In the genomic region with DNA sequence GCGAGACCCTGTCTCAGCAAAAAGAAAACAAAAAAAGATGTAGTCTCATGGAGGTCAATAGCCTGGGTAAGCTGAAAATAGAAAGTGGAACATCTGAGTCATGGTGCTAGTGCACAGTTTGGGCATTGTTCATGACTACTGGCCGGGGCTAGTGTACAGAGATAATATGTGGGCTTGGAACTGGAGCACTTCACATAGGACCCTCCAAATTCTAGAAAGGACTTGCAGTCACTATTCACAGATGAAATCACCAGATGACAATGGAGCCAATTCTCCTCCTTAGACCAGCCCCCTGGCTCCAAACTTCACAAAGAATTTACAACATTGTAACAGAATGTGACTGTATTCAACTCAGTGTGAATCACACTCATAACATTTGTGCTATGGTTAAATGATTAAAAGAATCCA, we compare ENCODE assay signal across 9 cellular contexts.
DNase-seq lines count a peak whose midpoint lies in the region; ATAC-seq, FAIRE-seq and TF ChIP-seq lines count a peak whose summit lies in the region.
"Had no signal": no experiment of that assay in that cellular context is flagged by ENCODE, and none has a peak within 500 bp of the region (broad histone marks: within the 10 kb centered on the region; RNA-seq: fewer than 3 reads in every experiment).

No MANE protein-coding gene starts in this region.

- H3K27me3 ChIP-seq in heart left ventricle (no peaks in the 10 kb centered on the region), left ventricle myocardium inferior (ENCODE audit: low read depth) (no peaks in the 10 kb centered on the region), IMR-90 (ENCODE audit: control insufficient read depth, insufficient read depth, low read length) (no peaks in the 10 kb centered on the region)

- no peak for TF ChIP-seq RAD21 in IMR-90 (IDR thresholded peaks at IDR 0.05; ENCODE audit: low read length)

- TF ChIP-seq POLR2A in heart left ventricle (IDR thresholded peaks at IDR 0.05) (no peak), IMR-90 (IDR thresholded peaks at IDR 0.05; ENCODE audit: low read depth, low read length) (no peak)

- DNase-seq in heart left ventricle, result no peak
- no peak for DNase-seq in left ventricle myocardium inferior
- peak; percentile 81 for DNase-seq in IMR-90
- peak; percentile 93 for DNase-seq in epithelial cell of proximal tubule (ENCODE audit: low read depth)
- DNase-seq in urothelium cell line (ENCODE audit: low spot score), result peak; percentile 55
- no peak for DNase-seq in glutamatergic neuron
- no peak for DNase-seq in CD14-positive monocyte (ENCODE audit: low spot score)
- no peak for DNase-seq in NCI-H1417 (lab: John Stamatoyannopoulos, UW)

- H3K27ac Mint-ChIP-seq in glutamatergic neuron (ENCODE audit: unreplicated experiment) (no peak overlapping the region), CD14-positive monocyte (no peak overlapping the region)

- H4K20me1 ChIP-seq in IMR-90 (ENCODE audit: insufficient read depth, low read length), result no peaks in the 10 kb centered on the region

- H3K9me3 ChIP-seq in heart left ventricle, result peaks cover 0 to 7% (median 0%) of the 10 kb centered on the region in 12 donors
- peaks cover 3% of the 10 kb centered on the region for H3K9me3 ChIP-seq in left ventricle myocardium inferior (replicated peaks)
- H3K9me3 ChIP-seq in IMR-90 (ENCODE audit: control insufficient read depth, insufficient read depth, low read length), result no peaks in the 10 kb centered on the region

- no peak overlapping the region for H2BK15ac ChIP-seq in IMR-90 (ENCODE audit: low read depth, low read length)

- H3K9me3 Mint-ChIP-seq in glutamatergic neuron (ENCODE audit: unreplicated experiment) (no peaks in the 10 kb centered on the region), CD14-positive monocyte (peaks cover 0 to 3% (median 0%) of the 10 kb centered on the region in 7 donors)

- intact Hi-C loops in heart left ventricle (cut with DNase I), result no loop called here
- intact Hi-C loops in left ventricle myocardium inferior (cut with micrococcal nuclease), result no loop called here
- intact Hi-C loops in IMR-90 (cut with micrococcal nuclease), result no loop called here
- intact Hi-C loops in CD14-positive monocyte (cut with micrococcal nuclease), result no loop called here

- TF ChIP-seq CTCF in heart left ventricle (IDR thresholded peaks at IDR 0.05) (no peak), left ventricle myocardium inferior (IDR thresholded peaks at IDR 0.05; ENCODE audit: borderline replicate concordance) (no peak), IMR-90 (conservative IDR thresholded peaks at IDR 0.05; ENCODE audit: low read depth, low read length) (no peak), epithelial cell of proximal tubule (conservative IDR thresholded peaks at IDR 0.05; ENCODE audit: low read depth, low read length) (no peak), glutamatergic neuron (IDR thresholded peaks at IDR 0.05; ENCODE audit: partially characterized antibody, unreplicated experiment) (no peak), CD14-positive monocyte (IDR thresholded peaks at IDR 0.05) (no peak)

- no peak overlapping the region for H2AK9ac ChIP-seq in IMR-90 (replicated peaks; ENCODE audit: low read depth, low read length, poor library complexity)

- BruUV-seq in IMR-90 (replicated peaks; lab: Mats Ljungman, UMichigan), result no TSS peak

- no peaks in the 10 kb centered on the region for H3K36me3 Mint-ChIP-seq in glutamatergic neuron (ENCODE audit: unreplicated experiment)
- H3K36me3 Mint-ChIP-seq in CD14-positive monocyte, result no peaks in the 10 kb centered on the region

- H3K4me2 ChIP-seq in IMR-90 (ENCODE audit: low read depth, low read length), result peak overlapping the region; percentile 91; the same call in 1 of the 2 replicates

- H3K18ac ChIP-seq in IMR-90 (ENCODE audit: low read depth, low read length), result no peak overlapping the region

- H3K36me3 ChIP-seq in heart left ventricle (no peaks in the 10 kb centered on the region), left ventricle myocardium inferior (no peaks in the 10 kb centered on the region), IMR-90 (ENCODE audit: control insufficient read depth, insufficient read depth, low read length) (no peaks in the 10 kb centered on the region)

- H2AK5ac ChIP-seq in IMR-90 (ENCODE audit: low read depth, low read length), result no peak overlapping the region

- H4K8ac ChIP-seq in IMR-90 (ENCODE audit: low read depth in 2 of 2, low read length in 2 of 2), result no peak overlapping the region

- no peaks in the 10 kb centered on the region for H3K79me1 ChIP-seq in IMR-90 (ENCODE audit: low read depth in 1 of 2, low read length in 2 of 2)

- no peak overlapping the region for H4K5ac ChIP-seq in IMR-90 (ENCODE audit: low read depth, low read length)

- peaks cover 3% of the 10 kb centered on the region; the same call in 1 of the 2 replicates for H3K9me1 ChIP-seq in IMR-90 (ENCODE audit: insufficient read depth, low read length)

- H3K9ac ChIP-seq in IMR-90 (ENCODE audit: low read depth, low read length), result no peak overlapping the region

- no peak overlapping the region for H2BK20ac ChIP-seq in IMR-90 (ENCODE audit: low read depth, low read length)

- H2AFZ ChIP-seq in IMR-90 (replicated peaks; ENCODE audit: low read length, poor library complexity), result peak overlapping the region; percentile 58

- in situ Hi-C loops in IMR-90 (cut with MboI; ENCODE audit: low sequenced_read_pairs), result no loop called here

- peaks cover 0 to 17% (median 4%) of the 10 kb centered on the region in 12 donors for H3K4me1 ChIP-seq in heart left ventricle
- H3K4me1 ChIP-seq in left ventricle myocardium inferior, result peaks cover 11% of the 10 kb centered on the region
- H3K4me1 ChIP-seq in IMR-90 (ENCODE audit: control insufficient read depth, insufficient read depth, low read length), result peaks cover 6% of the 10 kb centered on the region; the same call in 1 of the 2 replicates

- ATAC-seq in heart left ventricle (peak; percentile 59 to 99 (median 92)), IMR-90 (ENCODE audit: low read depth) (peak; percentile 87)
- ATAC-seq: activated CD4-positive, CD25-positive, alpha-beta regulatory T cell treated with anti-CD3 and anti-CD28 coated beads, Interleukin-2, amount 50 U/mL, for 24 hours had no signal

- H3K14ac ChIP-seq in IMR-90 (replicated peaks; ENCODE audit: low read depth, low read length), result no peak overlapping the region

- H3K4me3 ChIP-seq in heart left ventricle (no peak overlapping the region), left ventricle myocardium inferior (no peak overlapping the region), IMR-90 (ENCODE audit: insufficient read depth, low read depth, low read length) (no peak overlapping the region), epithelial cell of proximal tubule (ENCODE audit: low read depth, low read length) (no peak overlapping the region)

- H3K4ac ChIP-seq in IMR-90 (ENCODE audit: low read depth, low read length), result no peak overlapping the region

- H2BK120ac ChIP-seq in IMR-90 (ENCODE audit: low read depth, low read length), result no peak overlapping the region

- dilution Hi-C loops in IMR-90 (cut with HindIII; ENCODE audit: low sequenced_read_pairs, unreplicated experiment), result no loop called here

- no peak overlapping the region for H3K56ac ChIP-seq in IMR-90 (ENCODE audit: extremely low read depth, insufficient read depth, low read length)

- no peak overlapping the region for H2BK5ac ChIP-seq in IMR-90 (ENCODE audit: low read depth, low read length, poor library complexity, severe bottlenecking)

- H3K27me3 Mint-ChIP-seq in glutamatergic neuron (ENCODE audit: unreplicated experiment) (no peaks in the 10 kb centered on the region), CD14-positive monocyte (ENCODE audit: low read depth in 3 of 3) (peaks cover 0 to 5% (median 0%) of the 10 kb centered on the region in 3 donors)

- no peak overlapping the region for H3K23ac ChIP-seq in IMR-90 (ENCODE audit: low read depth, low read length)

- 37 to 45% (median 40%) methylated on average over 2 of the region's 2 CpGs for WGBS in heart left ventricle, 4 donors
- 33% methylated on average over 1 of the region's 2 CpGs; no CpG with 5 or more reads in 1 of the 2 experiments for WGBS in IMR-90 (ENCODE audit: extremely low coverage in 2 of 2, insufficient read length in 1 of 2), 2 experiments

- H3K27ac ChIP-seq in heart left ventricle (no peak overlapping the region), left ventricle myocardium inferior (replicated peaks) (no peak overlapping the region), IMR-90 (ENCODE audit: insufficient read depth, low read length) (no peak overlapping the region)

- no peak overlapping the region for H4K91ac ChIP-seq in IMR-90 (ENCODE audit: insufficient read depth, low read depth, low read length)

- H3K4me3 Mint-ChIP-seq in glutamatergic neuron (ENCODE audit: unreplicated experiment) (no peak overlapping the region), CD14-positive monocyte (no peak overlapping the region)

- FAIRE-seq in urothelium cell line (lab: Jason Lieb, UNC), result no peak

- POLR2A ChIA-PET in IMR-90 (lab: Charles Lee; ENCODE audit: unreplicated experiment), result interaction anchor here (0.6 kb wide), 1 partner anchor 9 kb away, joined by 3 read pairs; no protein-coding TSS in a partner anchor

- peaks cover 13% of the 10 kb centered on the region for H3K4me1 Mint-ChIP-seq in glutamatergic neuron (ENCODE audit: low read depth, unreplicated experiment)
- H3K4me1 Mint-ChIP-seq in CD14-positive monocyte, result no peaks in the 10 kb centered on the region

- CTCF ChIA-PET in IMR-90 (lab: Yijun Ruan, JAX), result no interaction called here

TF ChIP-seq in IMR-90, 13 proteins besides CTCF, POLR2A, EP300 and RAD21:
- TF ChIP-seq NFE2L2 (IDR thresholded peaks at IDR 0.05; ENCODE audit: low read depth, low read length), result peak; percentile 54; the same call in 1 of the 2 replicates
- no peak for TF ChIP-seq RCOR1 (IDR thresholded peaks at IDR 0.05; ENCODE audit: insufficient replicate concordance, low read length)

Comparison
In these comparisons a context has a peak if more than half of its experiments do, and no peak if none do; other contexts are left out.
1. DNase-seq: peak in IMR-90 (single experiment), epithelial cell of proximal tubule (single experiment) and urothelium cell line (single experiment); none in heart left ventricle (0 of 5), left ventricle myocardium inferior (single experiment), glutamatergic neuron (single experiment), CD14-positive monocyte (single experiment) and NCI-H1417 (0 of 3).